Comparison of ENCODE assay signal across 8 cellular contexts in the genomic region with DNA sequence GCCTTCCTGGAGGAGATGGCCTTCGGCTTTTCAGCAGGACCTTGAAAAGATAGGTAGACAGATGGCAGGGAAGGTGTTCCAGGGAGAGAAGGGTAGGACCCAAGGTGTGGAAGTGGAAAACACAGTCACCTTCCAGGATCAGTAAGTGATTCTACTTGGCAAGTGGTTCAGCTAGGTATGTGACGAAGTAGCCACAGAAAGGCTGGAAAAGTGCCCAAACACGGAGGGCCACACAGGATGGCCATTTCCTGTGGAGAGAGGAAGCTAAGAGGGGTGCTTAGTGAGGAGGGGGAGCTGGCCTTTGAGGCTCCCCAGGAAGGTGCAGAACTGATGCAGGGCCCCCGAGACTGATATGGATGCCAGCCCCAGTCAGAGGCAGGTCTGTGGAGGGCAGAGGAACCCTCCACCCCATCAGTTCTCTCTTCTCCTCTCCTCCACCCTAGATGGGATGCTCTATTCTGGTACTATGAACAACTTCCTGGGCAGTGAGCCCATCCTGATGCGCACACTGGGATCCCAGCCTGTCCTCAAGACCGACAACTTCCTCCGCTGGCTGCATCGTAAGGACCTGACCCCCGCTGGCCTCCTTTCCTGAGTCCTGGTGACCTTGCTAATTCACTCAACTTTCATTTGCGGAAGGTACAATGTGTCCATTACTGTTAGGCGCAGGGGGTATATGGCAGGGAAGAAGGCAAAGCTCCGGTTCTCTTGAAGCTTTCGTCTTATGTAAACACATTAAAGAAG. TPM values are rescaled to one million over a fixed set of nuclear protein-coding genes. Genes with fewer than 3 reads are reported as not detected.
DNase-seq lines count a peak whose midpoint lies in the region; ATAC-seq and TF ChIP-seq lines count a peak whose summit lies in the region.

No MANE protein-coding gene starts in this region.

- no peak for TF ChIP-seq CTCF in HFFc6 (IDR thresholded peaks at IDR 0.05)
- TF ChIP-seq CTCF in gastrocnemius medialis (IDR thresholded peaks at IDR 0.05 in 4 of 5, conservative IDR thresholded peaks at IDR 0.05 in 1 of 5), result no peak

- peaks cover 26% of the 10 kb centered on the region for H3K4me1 Mint-ChIP-seq in HFFc6 (ENCODE audit: low read depth)
- peaks cover 32% of the 10 kb centered on the region for H3K4me1 Mint-ChIP-seq in activated naive CD8-positive, alpha-beta T cell treated with anti-CD3 and anti-CD28 coated beads, Interleukin-2, amount 10 ng/mL, durations not matched to agents 7 days and 5 days

- no peaks in the 10 kb centered on the region for H3K27me3 ChIP-seq in gastrocnemius medialis

- intact Hi-C loops in left ventricle myocardium superior (cut with micrococcal nuclease), result no loop called here
- intact Hi-C loops in gastrocnemius medialis (cut with DNase I; ENCODE audit: low total_unique reads), result loop anchor here (2.0 to 10.0 kb wide), 2 partner anchors 53 to 305 kb away; a partner anchor contains a TSS

- no peaks in the 10 kb centered on the region; the same call in 1 of the 2 replicates for H3K27me3 Mint-ChIP-seq in HFFc6 (ENCODE audit: insufficient read depth)
- peaks cover 3% of the 10 kb centered on the region for H3K27me3 Mint-ChIP-seq in activated naive CD8-positive, alpha-beta T cell treated with anti-CD3 and anti-CD28 coated beads, Interleukin-2, amount 10 ng/mL, durations not matched to agents 7 days and 5 days

- peak overlapping the region; percentile 56 to 80 (median 62) for H3K4me3 ChIP-seq in gastrocnemius medialis

- peak overlapping the region; percentile 93 to 97 (median 94) for H3K27ac ChIP-seq in gastrocnemius medialis

- no peaks in the 10 kb centered on the region for H3K9me3 Mint-ChIP-seq in HFFc6
- H3K9me3 Mint-ChIP-seq in activated naive CD8-positive, alpha-beta T cell treated with anti-CD3 and anti-CD28 coated beads, Interleukin-2, amount 10 ng/mL, durations not matched to agents 7 days and 5 days, result no peaks in the 10 kb centered on the region

- peaks cover 10 to 18% of the 10 kb centered on the region in 2 donors for H3K4me1 ChIP-seq in gastrocnemius medialis

- peak in 1 of 2 donors; percentile 52 for TF ChIP-seq POLR2A in gastrocnemius medialis (IDR thresholded peaks at IDR 0.05)
- TF ChIP-seq POLR2A in erythroblast (IDR thresholded peaks at IDR 0.05; ENCODE audit: low read length), result no peak

- peak overlapping the region; percentile 82 for H3K4me3 Mint-ChIP-seq in HFFc6
- H3K4me3 Mint-ChIP-seq in activated naive CD8-positive, alpha-beta T cell treated with anti-CD3 and anti-CD28 coated beads, Interleukin-2, amount 10 ng/mL, durations not matched to agents 7 days and 5 days, result peak overlapping the region; percentile 59

- no peak for ATAC-seq in activated naive CD8-positive, alpha-beta T cell treated with anti-CD3 and anti-CD28 coated beads, Interleukin-2, amount 10 ng/mL, durations not matched to agents 7 days and 5 days (ENCODE audit: low read depth)
- peak; percentile 61 for ATAC-seq in left ventricle myocardium superior
- peak; percentile 85 to 90 for ATAC-seq in gastrocnemius medialis

- peak overlapping the region; percentile 62 for H3K27ac Mint-ChIP-seq in HFFc6
- peak overlapping the region; percentile 2 for H3K27ac Mint-ChIP-seq in activated naive CD8-positive, alpha-beta T cell treated with anti-CD3 and anti-CD28 coated beads, Interleukin-2, amount 10 ng/mL, durations not matched to agents 7 days and 5 days

- POLR2A ChIA-PET in activated naive CD8-positive, alpha-beta T cell treated with anti-CD3 and anti-CD28 coated beads, Interleukin-2, amount 10 ng/mL, durations not matched to agents 7 days and 5 days (lab: Charles Lee), result interaction anchor here (1.0 kb wide), 1 partner anchor 13 kb away, joined by 4 read pairs; no protein-coding TSS in a partner anchor

- no peak for DNase-seq in HFFc6
- DNase-seq in activated naive CD8-positive, alpha-beta T cell treated with anti-CD3 and anti-CD28 coated beads, Interleukin-2, amount 10 ng/mL, durations not matched to agents 7 days and 5 days, result no peak
- DNase-seq in left ventricle myocardium superior, result peak; percentile 65
- DNase-seq in gastrocnemius medialis, result peak; percentile 76 to 89
- no peak for DNase-seq in erythroblast (lab: John Stamatoyannopoulos, UW)
- DNase-seq in retina, result no peak
- no peak for DNase-seq in amniotic stem cell (lab: John Stamatoyannopoulos, UW)
- DNase-seq in NCI-H1694 (lab: John Stamatoyannopoulos, UW), result no peak

- in situ Hi-C loops in gastrocnemius medialis (cut with MboI; ENCODE audit: low sequenced_read_pairs in 4 of 4), result no loop called here

- H3K9me3 ChIP-seq in gastrocnemius medialis, result no peaks in the 10 kb centered on the region

- H3K36me3 ChIP-seq in gastrocnemius medialis, result no peaks in the 10 kb centered on the region

- no peaks in the 10 kb centered on the region for H3K36me3 Mint-ChIP-seq in HFFc6 (ENCODE audit: low read depth)
- peaks cover 11% of the 10 kb centered on the region for H3K36me3 Mint-ChIP-seq in activated naive CD8-positive, alpha-beta T cell treated with anti-CD3 and anti-CD28 coated beads, Interleukin-2, amount 10 ng/mL, durations not matched to agents 7 days and 5 days

RNA-seq across cellular contexts. Expression of a gene that starts 6.8 kb away (rescaled TPM):
- total RNA-seq in HFFc6 (2021; fragmentation: NEBNext Ultra II Directional; extraction: Animal tissue kit (Norgen Biotek cat#: 25700)), result 1 to 10 TPM in 2 of 6 experiments, under 1 TPM in 4; 0.71 to 1.1 (median 0.83) TPM
- 10 to 100 TPM in 1 of 2 experiments, 1 to 10 TPM in 1; 9.8 to 10.2 TPM for total RNA-seq in activated naive CD8-positive, alpha-beta T cell treated with anti-CD3 and anti-CD28 coated beads, Interleukin-2, amount 10 ng/mL, durations not matched to agents 7 days and 5 days
- total RNA-seq in left ventricle myocardium superior (0.69 TPM), gastrocnemius medialis (1 to 10 TPM in 2 of 4 donors, under 1 TPM in 2; 0.29 to 2.4 (median 1.2) TPM)

RNA-seq across cellular contexts. Expression of a gene that starts 33.7 kb away (rescaled TPM):
- 10 to 100 TPM; 19.6 to 25.2 (median 23.4) TPM for total RNA-seq in HFFc6 (2021; fragmentation: NEBNext Ultra II Directional; extraction: Animal tissue kit (Norgen Biotek cat#: 25700))
- 10 to 100 TPM; 30.9 to 35.3 TPM for total RNA-seq in activated naive CD8-positive, alpha-beta T cell treated with anti-CD3 and anti-CD28 coated beads, Interleukin-2, amount 10 ng/mL, durations not matched to agents 7 days and 5 days
- total RNA-seq in left ventricle myocardium superior (15.3 TPM), gastrocnemius medialis (10 to 100 TPM in 3 of 4 donors, 1 to 10 TPM in 1; 9.2 to 19.5 (median 18.5) TPM)

RNA-seq across cellular contexts. Expression of a gene that starts 45.7 kb away (rescaled TPM):
- 1,000 to 10,000 TPM; 1,238 to 1,664 (median 1,535) TPM for total RNA-seq in HFFc6 (2021; fragmentation: NEBNext Ultra II Directional; extraction: Animal tissue kit (Norgen Biotek cat#: 25700))
- total RNA-seq in activated naive CD8-positive, alpha-beta T cell treated with anti-CD3 and anti-CD28 coated beads, Interleukin-2, amount 10 ng/mL, durations not matched to agents 7 days and 5 days, result 10 to 100 TPM; 11.7 to 13.0 TPM
- 252 TPM for total RNA-seq in left ventricle myocardium superior
- total RNA-seq in gastrocnemius medialis, result 100 to 1,000 TPM; 143 to 244 (median 220) TPM

RNA-seq across cellular contexts. Expression of a gene that starts 52.6 kb away (rescaled TPM):
- total RNA-seq in HFFc6 (2021; fragmentation: NEBNext Ultra II Directional; extraction: Animal tissue kit (Norgen Biotek cat#: 25700)), result 10 to 100 TPM; 32.7 to 41.0 (median 39.5) TPM
- total RNA-seq in activated naive CD8-positive, alpha-beta T cell treated with anti-CD3 and anti-CD28 coated beads, Interleukin-2, amount 10 ng/mL, durations not matched to agents 7 days and 5 days, result 10 to 100 TPM; 66.2 to 71.2 TPM
- total RNA-seq in left ventricle myocardium superior (65.1 TPM), gastrocnemius medialis (100 to 1,000 TPM in 2 of 4 donors, 10 to 100 TPM in 2; 73.3 to 119 (median 89.9) TPM)

Comparison
In these comparisons a context has a peak if more than half of its experiments do, and no peak if none do; other contexts are left out.
1. DNase-seq: peak in left ventricle myocardium superior (single experiment) and gastrocnemius medialis (2 of 2); none in HFFc6 (single experiment), activated naive CD8-positive, alpha-beta T cell treated with anti-CD3 and anti-CD28 coated beads, Interleukin-2, amount 10 ng/mL, durations not matched to agents 7 days and 5 days (single experiment), erythroblast (0 of 2), retina (single experiment), amniotic stem cell (single experiment) and NCI-H1694 (single experiment).
2. RNA of a gene that starts 45.7 kb away (total RNA-seq): 1,238 to 1,664 TPM in HFFc6, 252 TPM in left ventricle myocardium superior (single experiment) and 143 to 244 TPM in gastrocnemius medialis; 11.7 to 13.0 TPM in activated naive CD8-positive, alpha-beta T cell treated with anti-CD3 and anti-CD28 coated beads, Interleukin-2, amount 10 ng/mL, durations not matched to agents 7 days and 5 days; every median in the first group is over 10 times any median in the second.